In genomic region chr22:43187171-43188099, GRCh38 we compare ENCODE assay signal across 8 cellular contexts. TPM values are rescaled to one million over a fixed set of nuclear protein-coding genes. Genes with fewer than 3 reads are reported as not detected.
DNase-seq lines count a peak whose midpoint lies in the region; ATAC-seq, FAIRE-seq and TF ChIP-seq lines count a peak whose summit lies in the region.

No MANE protein-coding gene starts in this region.

- H4K20me1 ChIP-seq in fibroblast of lung (ENCODE audit: control insufficient read depth, extremely low read depth, insufficient read depth, low read length): no peaks in the 10 kb centered on the region

- H3K36me3 Mint-ChIP-seq in activated T-helper 1 cell treated with anti-CD3 and anti-CD28 coated beads, Interleukin-12 subunit alpha, Interleukin-12 subunit beta, Interleukin-2, Interleukin-4 antibody, amounts not matched to agents 30 ng/mL and 10 ng/mL and 1 ng/mL, durations not matched to agents 14 hours and 24 hours and 36 hours (ENCODE audit: low read depth): peaks cover 5% of the 10 kb centered on the region
- H3K36me3 Mint-ChIP-seq in naive thymus-derived CD8-positive, alpha-beta T cell: peaks cover 0 to 2% (median 2%) of the 10 kb centered on the region in 3 donors
- H3K36me3 Mint-ChIP-seq in stimulated activated memory B cell treated with anti-CD40 and anti-IgM and Interleukin-4, amounts not matched to agents 10 μg/mL and 1 μg/mL and 100 μg/mL, for 72 hours: peaks cover 11% of the 10 kb centered on the region

- H3K27me3 Mint-ChIP-seq in activated T-helper 1 cell treated with anti-CD3 and anti-CD28 coated beads, Interleukin-12 subunit alpha, Interleukin-12 subunit beta, Interleukin-2, Interleukin-4 antibody, amounts not matched to agents 30 ng/mL and 10 ng/mL and 1 ng/mL, durations not matched to agents 14 hours and 24 hours and 36 hours (ENCODE audit: insufficient read depth): peaks cover 6% of the 10 kb centered on the region
- peaks cover 0 to 2% (median 0%) of the 10 kb centered on the region in 5 donors for H3K27me3 Mint-ChIP-seq in naive thymus-derived CD8-positive, alpha-beta T cell
- no peaks in the 10 kb centered on the region for H3K27me3 Mint-ChIP-seq in stimulated activated memory B cell treated with anti-CD40 and anti-IgM and Interleukin-4, amounts not matched to agents 10 μg/mL and 1 μg/mL and 100 μg/mL, for 72 hours

- peaks cover 4% of the 10 kb centered on the region for H3K27me3 ChIP-seq in fibroblast of lung (ENCODE audit: control insufficient read depth, insufficient read depth, low read length)

- intact Hi-C loops in activated T-helper 1 cell treated with anti-CD3 and anti-CD28 coated beads, Interleukin-12 subunit alpha, Interleukin-12 subunit beta, Interleukin-2, Interleukin-4 antibody, amounts not matched to agents 30 ng/mL and 10 ng/mL and 1 ng/mL, durations not matched to agents 14 hours and 24 hours and 36 hours (cut with micrococcal nuclease): loop anchor here (1.0 to 5.0 kb wide), 6 partner anchors 35 to 1513 kb away; partner anchors contain the start of genes ARFGAP3, BIK, MCAT and TTLL1

- peaks cover 6% of the 10 kb centered on the region for H3K79me2 ChIP-seq in fibroblast of lung (ENCODE audit: control insufficient read depth, insufficient read depth, low read length)

- peaks cover 16% of the 10 kb centered on the region for H3K4me1 Mint-ChIP-seq in activated T-helper 1 cell treated with anti-CD3 and anti-CD28 coated beads, Interleukin-12 subunit alpha, Interleukin-12 subunit beta, Interleukin-2, Interleukin-4 antibody, amounts not matched to agents 30 ng/mL and 10 ng/mL and 1 ng/mL, durations not matched to agents 14 hours and 24 hours and 36 hours (ENCODE audit: low read depth)
- H3K4me1 Mint-ChIP-seq in naive thymus-derived CD8-positive, alpha-beta T cell: peaks cover 13 to 30% (median 20%) of the 10 kb centered on the region in 4 donors
- peaks cover 26% of the 10 kb centered on the region for H3K4me1 Mint-ChIP-seq in stimulated activated memory B cell treated with anti-CD40 and anti-IgM and Interleukin-4, amounts not matched to agents 10 μg/mL and 1 μg/mL and 100 μg/mL, for 72 hours

- H3K4me3 ChIP-seq in fibroblast of lung (replicated peaks in 1 of 4; ENCODE audit: control extremely low read depth in 1 of 4, insufficient read depth in 1 of 4, low read depth in 3 of 4, low read length in 4 of 4): peak overlapping the region; percentile 1 to 69 (median 32)

- peak; percentile 89 to 92 for ATAC-seq in naive thymus-derived CD8-positive, alpha-beta T cell
- ATAC-seq in stimulated activated memory B cell treated with anti-CD40 and anti-IgM and Interleukin-4, amounts not matched to agents 10 μg/mL and 1 μg/mL and 100 μg/mL, for 72 hours: peak; percentile 95

- H3K9me3 ChIP-seq in fibroblast of lung (ENCODE audit: control insufficient read depth, insufficient read depth, low read depth, low read length): no peaks in the 10 kb centered on the region

- H3K9me3 Mint-ChIP-seq in activated T-helper 1 cell treated with anti-CD3 and anti-CD28 coated beads, Interleukin-12 subunit alpha, Interleukin-12 subunit beta, Interleukin-2, Interleukin-4 antibody, amounts not matched to agents 30 ng/mL and 10 ng/mL and 1 ng/mL, durations not matched to agents 14 hours and 24 hours and 36 hours: peaks cover 5% of the 10 kb centered on the region
- H3K9me3 Mint-ChIP-seq in naive thymus-derived CD8-positive, alpha-beta T cell: peaks cover 0 to 3% (median 0%) of the 10 kb centered on the region in 9 donors
- H3K9me3 Mint-ChIP-seq in stimulated activated memory B cell treated with anti-CD40 and anti-IgM and Interleukin-4, amounts not matched to agents 10 μg/mL and 1 μg/mL and 100 μg/mL, for 72 hours: peaks cover 4% of the 10 kb centered on the region

- no peak for FAIRE-seq in RCC 7860 (lab: Jason Lieb, UNC)

- POLR2A ChIA-PET in naive thymus-derived CD8-positive, alpha-beta T cell (lab: Charles Lee): interaction anchor here (0.6 to 2.8 kb wide), 11 partner anchors 8 to 1292 kb away, joined by 3 to 33 read pairs (median 4); partner anchors contain the start of genes ARFGAP3, BIK, CYB5R3 and MCAT

- peak overlapping the region; percentile 3 for H2AFZ ChIP-seq in fibroblast of lung (ENCODE audit: low read length)

- peaks cover 2% of the 10 kb centered on the region for H3K36me3 ChIP-seq in fibroblast of lung (ENCODE audit: control insufficient read depth, insufficient read depth, low read length)

- DNase-seq in ELF-1 (ENCODE audit: low read depth, low spot score) (peak; percentile 98), GOT3 (lab: John Stamatoyannopoulos, UW) (peak; percentile 91), LHCN-M2 (ENCODE audit: low read depth) (peak; percentile 88), RCC 7860 (ENCODE audit: low spot score) (peak; percentile 80), fibroblast of lung (ENCODE audit: low read depth in 2 of 2) (peak; percentile 89 to 94)
- peak; percentile 98 for DNase-seq in activated T-helper 1 cell treated with anti-CD3 and anti-CD28 coated beads, Interleukin-12 subunit alpha, Interleukin-12 subunit beta, Interleukin-2, Interleukin-4 antibody, amounts not matched to agents 30 ng/mL and 10 ng/mL and 1 ng/mL, durations not matched to agents 14 hours and 24 hours and 36 hours (ENCODE audit: low spot score)
- DNase-seq in naive thymus-derived CD8-positive, alpha-beta T cell: peak; percentile 93 to 98 (median 95)

- TF ChIP-seq CTCF in fibroblast of lung (conservative IDR thresholded peaks at IDR 0.05 in 1 of 2, IDR thresholded peaks at IDR 0.05 in 1 of 2; ENCODE audit: low read depth in 1 of 2, low read length in 2 of 2): peak; percentile 26 to 33

- peak overlapping the region; percentile 9 for H3K9ac ChIP-seq in fibroblast of lung (ENCODE audit: insufficient read depth, low read length)

- peak overlapping the region; percentile 49 for H3K27ac ChIP-seq in fibroblast of lung (ENCODE audit: insufficient read depth, low read length)

- peaks cover 5% of the 10 kb centered on the region for H3K4me1 ChIP-seq in fibroblast of lung (ENCODE audit: control insufficient read depth, extremely low read depth, insufficient read depth, low read length)

- H3K27ac Mint-ChIP-seq in activated T-helper 1 cell treated with anti-CD3 and anti-CD28 coated beads, Interleukin-12 subunit alpha, Interleukin-12 subunit beta, Interleukin-2, Interleukin-4 antibody, amounts not matched to agents 30 ng/mL and 10 ng/mL and 1 ng/mL, durations not matched to agents 14 hours and 24 hours and 36 hours: peak overlapping the region; percentile 92
- H3K27ac Mint-ChIP-seq in naive thymus-derived CD8-positive, alpha-beta T cell: peak overlapping the region; percentile 94 to 99 (median 98)
- H3K27ac Mint-ChIP-seq in stimulated activated memory B cell treated with anti-CD40 and anti-IgM and Interleukin-4, amounts not matched to agents 10 μg/mL and 1 μg/mL and 100 μg/mL, for 72 hours: peak overlapping the region; percentile 96

- H3K4me2 ChIP-seq in fibroblast of lung (ENCODE audit: extremely low read depth, insufficient read depth, low read length): peak overlapping the region; percentile 26

- peak overlapping the region; percentile 81 for H3K4me3 Mint-ChIP-seq in activated T-helper 1 cell treated with anti-CD3 and anti-CD28 coated beads, Interleukin-12 subunit alpha, Interleukin-12 subunit beta, Interleukin-2, Interleukin-4 antibody, amounts not matched to agents 30 ng/mL and 10 ng/mL and 1 ng/mL, durations not matched to agents 14 hours and 24 hours and 36 hours
- peak overlapping the region; percentile 74 to 87 (median 83) for H3K4me3 Mint-ChIP-seq in naive thymus-derived CD8-positive, alpha-beta T cell
- peak overlapping the region; percentile 83 for H3K4me3 Mint-ChIP-seq in stimulated activated memory B cell treated with anti-CD40 and anti-IgM and Interleukin-4, amounts not matched to agents 10 μg/mL and 1 μg/mL and 100 μg/mL, for 72 hours

RNA-seq across cellular contexts. Expression of gene TTLL12, which starts 0.5 kb away (rescaled TPM):
- total RNA-seq in LHCN-M2 (2014; rRNA removed) (52.8 and 58.9 TPM in 2 replicates), fibroblast of lung (14.7 and 18.0 TPM in 2 replicates)
- 23.6 TPM for polyA plus RNA-seq in LHCN-M2 (2012)
- 105 TPM in 2 replicates for total RNA-seq in activated T-helper 1 cell treated with anti-CD3 and anti-CD28 coated beads, Interleukin-12 subunit alpha, Interleukin-12 subunit beta, Interleukin-2, Interleukin-4 antibody, amounts not matched to agents 30 ng/mL and 10 ng/mL and 1 ng/mL, durations not matched to agents 14 hours and 24 hours and 36 hours
- 6.0 and 8.6 TPM in 2 replicates for polyA plus RNA-seq in fibroblast of lung
- 16.5 and 25.2 TPM in 2 replicates for polyA plus RNA-seq in fibroblast of lung (2012)
- polyA minus RNA-seq in fibroblast of lung (ENCODE audit: low replicate concordance): 25.7 and 46.8 TPM in 2 replicates
- 10 to 100 TPM; 26.0 to 26.9 TPM for total RNA-seq in naive thymus-derived CD8-positive, alpha-beta T cell
- 10 to 100 TPM; 16.2 to 31.4 (median 25.3) TPM for polyA plus RNA-seq in naive thymus-derived CD8-positive, alpha-beta T cell

RNA-seq across cellular contexts. Expression of gene TSPO, which starts 36.1 kb away (rescaled TPM):
- 604 and 688 TPM in 2 replicates for total RNA-seq in LHCN-M2 (2014; rRNA removed)
- 463 TPM for polyA plus RNA-seq in LHCN-M2 (2012)
- 115 and 121 TPM in 2 replicates for total RNA-seq in activated T-helper 1 cell treated with anti-CD3 and anti-CD28 coated beads, Interleukin-12 subunit alpha, Interleukin-12 subunit beta, Interleukin-2, Interleukin-4 antibody, amounts not matched to agents 30 ng/mL and 10 ng/mL and 1 ng/mL, durations not matched to agents 14 hours and 24 hours and 36 hours
- total RNA-seq in fibroblast of lung: 179 and 243 TPM in 2 replicates
- polyA plus RNA-seq in fibroblast of lung: 47.5 and 67.1 TPM in 2 replicates
- polyA plus RNA-seq in fibroblast of lung (2012): 172 and 274 TPM in 2 replicates
- polyA minus RNA-seq in fibroblast of lung (ENCODE audit: low replicate concordance): 16.6 and 21.0 TPM in 2 replicates
- total RNA-seq in naive thymus-derived CD8-positive, alpha-beta T cell: 10 to 100 TPM; 64.0 to 69.0 TPM
- polyA plus RNA-seq in naive thymus-derived CD8-positive, alpha-beta T cell: 100 to 1,000 TPM; 284 to 305 (median 304) TPM

RNA-seq across cellular contexts. Expression of gene MCAT, which starts 44.2 kb away (rescaled TPM):
- total RNA-seq in LHCN-M2 (2014; rRNA removed) (21.1 and 21.7 TPM in 2 replicates), fibroblast of lung (8.4 and 8.5 TPM in 2 replicates)
- polyA plus RNA-seq in LHCN-M2 (2012): 14.8 TPM
- total RNA-seq in activated T-helper 1 cell treated with anti-CD3 and anti-CD28 coated beads, Interleukin-12 subunit alpha, Interleukin-12 subunit beta, Interleukin-2, Interleukin-4 antibody, amounts not matched to agents 30 ng/mL and 10 ng/mL and 1 ng/mL, durations not matched to agents 14 hours and 24 hours and 36 hours: 20.3 and 23.4 TPM in 2 replicates
- 9.3 and 12.1 TPM in 2 replicates for polyA plus RNA-seq in fibroblast of lung
- polyA plus RNA-seq in fibroblast of lung (2012): 11.4 and 15.6 TPM in 2 replicates
- polyA minus RNA-seq in fibroblast of lung (ENCODE audit: low replicate concordance): 5.9 and 11.4 TPM in 2 replicates
- total RNA-seq in naive thymus-derived CD8-positive, alpha-beta T cell: 10 to 100 TPM in 1 of 2 experiments, 1 to 10 TPM in 1; 9.2 to 10.1 TPM
- 10 to 100 TPM; 10.8 to 11.3 (median 10.8) TPM for polyA plus RNA-seq in naive thymus-derived CD8-positive, alpha-beta T cell

Comparison
In these comparisons a context has a peak if more than half of its experiments do, and no peak if none do; other contexts are left out.
1. Peak in every context shown above with its lines: DNase-seq, ATAC-seq, H3K4me3 ChIP-seq and H3K27ac ChIP-seq.